8 cellular contexts compared by ENCODE assay signal in genomic region chr6:117463762-117464665, GRCh38. TPM values are rescaled to one million over a fixed set of nuclear protein-coding genes. Genes with fewer than 3 reads are reported as not detected.
DNase-seq lines count a peak whose midpoint lies in the region; ATAC-seq, FAIRE-seq and TF ChIP-seq lines count a peak whose summit lies in the region.

No MANE protein-coding gene starts in this region.

- H3K4me3 ChIP-seq in HepG2 (replicated peaks in 1 of 3; ENCODE audit: insufficient read depth in 1 of 3, low read depth in 2 of 3, low read length in 3 of 3) (no peak overlapping the region), right lobe of liver (no peak overlapping the region), mammary epithelial cell (replicated peaks in 1 of 3; ENCODE audit: insufficient read depth in 1 of 3, low read depth in 2 of 3, low read length in 3 of 3) (peak overlapping the region in 1 of 3 experiments; percentile 4), gastroesophageal sphincter (no peak overlapping the region)

- TF ChIP-seq EP300 in HepG2 (IDR thresholded peaks at IDR 0.05; ENCODE audit: low read depth in 2 of 2, low read length in 2 of 2) (no peak), HepG2 (CRISPR knock-in tag; IDR thresholded peaks at IDR 0.05; ENCODE audit: borderline replicate concordance) (no peak), gastroesophageal sphincter (IDR thresholded peaks at IDR 0.05) (no peak)

- peaks cover 0 to 26% of the 10 kb centered on the region in 2 experiments; a peak in 1 of 5 replicates for H3K27me3 ChIP-seq in HepG2 (ENCODE audit: control insufficient read depth in 1 of 2, insufficient read depth in 2 of 2, low read length in 2 of 2)
- H3K27me3 ChIP-seq in right lobe of liver, result no peaks in the 10 kb centered on the region
- H3K27me3 ChIP-seq in mammary epithelial cell (ENCODE audit: insufficient read depth, low read length), result no peaks in the 10 kb centered on the region
- H3K27me3 ChIP-seq in gastroesophageal sphincter, result no peaks in the 10 kb centered on the region

- DNase-seq in HepG2 (ENCODE audit: low spot score) (no peak), right lobe of liver (no peak), HS-5 (ENCODE audit: low read depth) (peak; percentile 68), mammary epithelial cell (peak; percentile 75), urothelium cell line (ENCODE audit: low spot score) (peak; percentile 27), NCI-H2171 (lab: John Stamatoyannopoulos, UW) (no peak), SHP77 (lab: John Stamatoyannopoulos, UW) (no peak)

- H3K9me3 ChIP-seq in HepG2 (ENCODE audit: low read length), result no peaks in the 10 kb centered on the region
- no peaks in the 10 kb centered on the region for H3K9me3 ChIP-seq in right lobe of liver
- H3K9me3 ChIP-seq in mammary epithelial cell (replicated peaks; ENCODE audit: insufficient read depth, low read length), result no peaks in the 10 kb centered on the region
- no peaks in the 10 kb centered on the region for H3K9me3 ChIP-seq in gastroesophageal sphincter

- FAIRE-seq in HepG2 (lab: Jason Lieb, UNC) (no peak), urothelium cell line (lab: Jason Lieb, UNC) (no peak)

- TF ChIP-seq POLR2A in HepG2 (IDR thresholded peaks at IDR 0.05; ENCODE audit: insufficient read depth in 1 of 2, low read depth in 2 of 2, low read length in 2 of 2), result no peak
- TF ChIP-seq POLR2A in right lobe of liver (IDR thresholded peaks at IDR 0.05), result no peak
- no peak for TF ChIP-seq POLR2A in gastroesophageal sphincter (IDR thresholded peaks at IDR 0.05)

- no peak overlapping the region for H3K9ac ChIP-seq in HepG2 (ENCODE audit: insufficient read depth, low read depth, low read length)
- no peak overlapping the region for H3K9ac ChIP-seq in mammary epithelial cell (ENCODE audit: insufficient read depth, low read length)

- CTCF ChIA-PET in HepG2 (lab: Yijun Ruan, JAX; ENCODE audit: low intra/inter-chr PET ratio, low total read pairs), result no interaction called here
- CTCF ChIA-PET in mammary epithelial cell (lab: Charles Lee; ENCODE audit: low non-redundant PET), result interaction anchor here (0.6 kb wide), 1 partner anchor 366 kb away, joined by 4 read pairs; no protein-coding TSS in a partner anchor

- dilution Hi-C loops in mammary epithelial cell (cut with HindIII; ENCODE audit: low sequenced_read_pairs), result no loop called here

- H3K79me2 ChIP-seq in HepG2 (ENCODE audit: insufficient read depth, low read length) (no peaks in the 10 kb centered on the region), mammary epithelial cell (ENCODE audit: insufficient read depth, low read length) (no peaks in the 10 kb centered on the region)

- in situ Hi-C loops in HepG2 (cut with HindIII; ENCODE audit: extremely low pct_ligation_motif_present, low pct_unique_long_range_greater_than_20kb) (no loop called here), mammary epithelial cell (cut with MboI; ENCODE audit: low sequenced_read_pairs in 2 of 2) (no loop called here)

- intact Hi-C loops in HepG2 (cut with micrococcal nuclease; ENCODE audit: unreplicated experiment), result no loop called here
- intact Hi-C loops in right lobe of liver (cut with DNase I), result no loop called here
- intact Hi-C loops in mammary epithelial cell (cut with micrococcal nuclease), result no loop called here

- no peak overlapping the region for H2AFZ ChIP-seq in HepG2 (ENCODE audit: low read length)
- H2AFZ ChIP-seq in mammary epithelial cell (ENCODE audit: low read depth, low read length), result peak overlapping the region; percentile 80

- H3K27ac ChIP-seq in HepG2 (ENCODE audit: extremely low read length, insufficient read depth, low read length) (no peak overlapping the region), right lobe of liver (no peak overlapping the region), mammary epithelial cell (ENCODE audit: insufficient read depth, low read depth, low read length) (peak overlapping the region; percentile 33), gastroesophageal sphincter (no peak overlapping the region)

- POLR2A ChIA-PET in HepG2 (lab: Yijun Ruan, JAX), result no interaction called here

- no peaks in the 10 kb centered on the region for H4K20me1 ChIP-seq in HepG2 (ENCODE audit: insufficient read depth, low read length)
- no peaks in the 10 kb centered on the region for H4K20me1 ChIP-seq in mammary epithelial cell (ENCODE audit: insufficient read depth, low read length)

- no peaks in the 10 kb centered on the region for H3K4me1 ChIP-seq in HepG2 (ENCODE audit: insufficient read depth, low read length)
- no peaks in the 10 kb centered on the region for H3K4me1 ChIP-seq in right lobe of liver
- H3K4me1 ChIP-seq in mammary epithelial cell (ENCODE audit: insufficient read depth, low read length), result peaks cover 16% of the 10 kb centered on the region
- H3K4me1 ChIP-seq in gastroesophageal sphincter, result no peaks in the 10 kb centered on the region

- H3K36me3 ChIP-seq in HepG2 (replicated peaks in 1 of 2; ENCODE audit: control insufficient read depth in 1 of 2, insufficient read depth in 2 of 2, low read length in 2 of 2) (no peaks in the 10 kb centered on the region), right lobe of liver (no peaks in the 10 kb centered on the region), mammary epithelial cell (ENCODE audit: insufficient read depth, low read length) (no peaks in the 10 kb centered on the region), gastroesophageal sphincter (no peaks in the 10 kb centered on the region)

- no peak for TF ChIP-seq CTCF in HepG2 (CRISPR knock-in tag; IDR thresholded peaks at IDR 0.05)
- no peak for TF ChIP-seq CTCF in right lobe of liver (IDR thresholded peaks at IDR 0.05)
- TF ChIP-seq CTCF in mammary epithelial cell (conservative IDR thresholded peaks at IDR 0.05 in 1 of 2, IDR thresholded peaks at IDR 0.05 in 1 of 2; ENCODE audit: extremely low read depth in 1 of 2, insufficient read depth in 1 of 2, low read depth in 1 of 2, low read length in 2 of 2), result no peak
- TF ChIP-seq CTCF in gastroesophageal sphincter (IDR thresholded peaks at IDR 0.05), result no peak

- WGBS in HepG2 (ENCODE audit: low lambda C conversion rate), result 19% methylated on average over 4 of the region's 4 CpGs
- WGBS in right lobe of liver (ENCODE audit: insufficient coverage, low coverage, low lambda C conversion rate, missing lambda C conversion rate), result 65% methylated on average over 4 of the region's 4 CpGs
- WGBS in mammary epithelial cell (ENCODE audit: low coverage, missing lambda C conversion rate), result 67% methylated on average over 4 of the region's 4 CpGs
- WGBS in gastroesophageal sphincter (ENCODE audit: low coverage in 1 of 2), 2 donors, result 80 to 83% methylated on average over 3 to 4 of the region's 4 CpGs

- BruUV-seq in HepG2 (replicated peaks; lab: Mats Ljungman, UMichigan) (no TSS peak), mammary epithelial cell (replicated peaks; lab: Mats Ljungman, UMichigan) (no TSS peak)

- no peak for TF ChIP-seq RAD21 in HepG2 (CRISPR knock-in tag; IDR thresholded peaks at IDR 0.05)

- no peak overlapping the region for H3K4me2 ChIP-seq in HepG2 (ENCODE audit: low read depth, low read length)
- peak overlapping the region; percentile 81 for H3K4me2 ChIP-seq in mammary epithelial cell (ENCODE audit: insufficient read depth, low read depth, low read length)

- ATAC-seq in HepG2 (peak; percentile 47; the same call in 1 of the 3 replicates), right lobe of liver (no peak), gastroesophageal sphincter (no peak)

RNA-seq across cellular contexts. Expression of gene DCBLD1, which starts 18.5 kb away (rescaled TPM):
- 26.0 and 41.5 TPM in 2 replicates for total RNA-seq in HepG2 (2016; rRNA removed; fragmentation: Illumina TruSeq; extraction: Trizol)
- 23.2 and 25.3 TPM in 2 replicates for total RNA-seq in HepG2 (2016; cell fraction: cytosol; rRNA removed; fragmentation: Illumina TruSeq; extraction: Trizol; ENCODE audit: low read depth)
- 20.4 and 37.6 TPM in 2 replicates for total RNA-seq in HepG2 (2016; cell fraction: insoluble cytoplasmic fraction; rRNA removed; fragmentation: Illumina TruSeq; extraction: Trizol)
- total RNA-seq in HepG2 (2016; cell fraction: membrane; rRNA removed; fragmentation: Illumina TruSeq; extraction: Trizol), result 25.3 and 27.7 TPM in 2 replicates
- 42.3 and 54.4 TPM in 2 replicates for total RNA-seq in HepG2 (2016; cell fraction: nucleus; rRNA removed; fragmentation: Illumina TruSeq; extraction: Trizol)
- 17.5 and 23.2 TPM in 2 replicates for polyA plus RNA-seq in HepG2 (2011; rRNA removed)
- 15.5 and 17.2 TPM in 2 replicates for polyA plus RNA-seq in HepG2 (2011; cell fraction: cytosol; rRNA removed)
- 27.8 and 35.0 TPM in 2 replicates for polyA plus RNA-seq in HepG2 (2011; cell fraction: nucleus; rRNA removed)
- polyA plus RNA-seq in HepG2 (2012), result 16.7 and 19.0 TPM in 2 replicates
- polyA plus RNA-seq in HepG2 (2016; cell fraction: cytosol; fragmentation: Illumina TruSeq; extraction: Trizol; ENCODE audit: low read depth), result 6.6 TPM in 2 replicates
- 17.6 TPM in 2 replicates for polyA plus RNA-seq in HepG2 (2016; cell fraction: insoluble cytoplasmic fraction; fragmentation: Illumina TruSeq; extraction: Trizol; ENCODE audit: low read depth)
- polyA plus RNA-seq in HepG2 (2016; cell fraction: membrane; fragmentation: Illumina TruSeq; extraction: Trizol; ENCODE audit: low read depth), result 12.8 and 13.8 TPM in 2 replicates
- polyA plus RNA-seq in HepG2 (2016; cell fraction: nucleus; fragmentation: Illumina TruSeq; extraction: Trizol; ENCODE audit: insufficient read depth, low read depth), result 82.1 and 89.2 TPM in 2 replicates
- polyA minus RNA-seq in HepG2 (2011; rRNA and poly(A)+ RNA removed; ENCODE audit: low replicate concordance), result 3.6 and 20.0 TPM in 2 replicates
- 18.9 and 22.3 TPM in 2 replicates for polyA minus RNA-seq in HepG2 (2011; cell fraction: cytosol; rRNA and poly(A)+ RNA removed)
- polyA minus RNA-seq in HepG2 (2011; cell fraction: nucleus; rRNA and poly(A)+ RNA removed), result 44.4 and 61.2 TPM in 2 replicates
- total RNA-seq in right lobe of liver, result 10 to 100 TPM in 4 of 6 experiments, 1 to 10 TPM in 2; 7.6 to 22.8 (median 10.8) TPM
- total RNA-seq in mammary epithelial cell, result 10 to 100 TPM; 34.6 to 84.0 TPM
- 30.9 TPM for polyA plus RNA-seq in mammary epithelial cell
- 37.9 TPM for polyA minus RNA-seq in mammary epithelial cell
- 10 to 100 TPM in 2 of 4 donors, 1 to 10 TPM in 2; 5.0 to 10.9 (median 8.3) TPM for total RNA-seq in gastroesophageal sphincter

RNA-seq across cellular contexts. Expression of gene ROS1, which starts 38.3 kb away (rescaled TPM):
- total RNA-seq in HepG2 (2016; rRNA removed; fragmentation: Illumina TruSeq; extraction: Trizol), result not detected in 2 replicates
- total RNA-seq in HepG2 (2016; cell fraction: cytosol; rRNA removed; fragmentation: Illumina TruSeq; extraction: Trizol; ENCODE audit: low read depth), result not detected in 2 replicates
- 0.02 TPM in 1 of 2 replicates, not detected in the other for total RNA-seq in HepG2 (2016; cell fraction: insoluble cytoplasmic fraction; rRNA removed; fragmentation: Illumina TruSeq; extraction: Trizol)
- total RNA-seq in HepG2 (2016; cell fraction: membrane; rRNA removed; fragmentation: Illumina TruSeq; extraction: Trizol), result not detected in 2 replicates
- not detected in 2 replicates for total RNA-seq in HepG2 (2016; cell fraction: nucleus; rRNA removed; fragmentation: Illumina TruSeq; extraction: Trizol)
- polyA plus RNA-seq in HepG2 (2011; rRNA removed), result not detected in 2 replicates
- polyA plus RNA-seq in HepG2 (2011; cell fraction: cytosol; rRNA removed), result not detected in 2 replicates
- 0.02 TPM in 1 of 2 replicates, not detected in the other for polyA plus RNA-seq in HepG2 (2011; cell fraction: nucleus; rRNA removed)
- polyA plus RNA-seq in HepG2 (2012), result not detected in 2 replicates
- not detected in 2 replicates for polyA plus RNA-seq in HepG2 (2016; cell fraction: cytosol; fragmentation: Illumina TruSeq; extraction: Trizol; ENCODE audit: low read depth)
- polyA plus RNA-seq in HepG2 (2016; cell fraction: insoluble cytoplasmic fraction; fragmentation: Illumina TruSeq; extraction: Trizol; ENCODE audit: low read depth), result not detected in 2 replicates
- not detected in 2 replicates for polyA plus RNA-seq in HepG2 (2016; cell fraction: membrane; fragmentation: Illumina TruSeq; extraction: Trizol; ENCODE audit: low read depth)
- polyA plus RNA-seq in HepG2 (2016; cell fraction: nucleus; fragmentation: Illumina TruSeq; extraction: Trizol; ENCODE audit: insufficient read depth, low read depth), result not detected in 2 replicates
- not detected in 2 replicates for polyA minus RNA-seq in HepG2 (2011; rRNA and poly(A)+ RNA removed; ENCODE audit: low replicate concordance)
- polyA minus RNA-seq in HepG2 (2011; cell fraction: cytosol; rRNA and poly(A)+ RNA removed), result not detected in 2 replicates
- polyA minus RNA-seq in HepG2 (2011; cell fraction: nucleus; rRNA and poly(A)+ RNA removed), result under 0.01 TPM in 1 of 2 replicates, not detected in the other
- total RNA-seq in right lobe of liver, result under 1 TPM in 3 of 6 experiments, not detected in 3; 0.07 to 0.12 (median 0.07) TPM
- 1 to 10 TPM; 1.5 to 5.2 TPM for total RNA-seq in mammary epithelial cell
- polyA plus RNA-seq in mammary epithelial cell, result 6.9 TPM
- polyA minus RNA-seq in mammary epithelial cell, result 10.9 TPM
- under 1 TPM in 1 of 4 donors, not detected in 3; 0.13 TPM for total RNA-seq in gastroesophageal sphincter

Comparison
In these comparisons a context has a peak if more than half of its experiments do, and no peak if none do; other contexts are left out.
1. DNase-seq: peak in HS-5 (single experiment), mammary epithelial cell (single experiment) and urothelium cell line (single experiment); none in HepG2 (single experiment), right lobe of liver (0 of 3), NCI-H2171 (single experiment) and SHP77 (0 of 2).